ENCODE assay signal across 26 cellular contexts in the genomic region with DNA sequence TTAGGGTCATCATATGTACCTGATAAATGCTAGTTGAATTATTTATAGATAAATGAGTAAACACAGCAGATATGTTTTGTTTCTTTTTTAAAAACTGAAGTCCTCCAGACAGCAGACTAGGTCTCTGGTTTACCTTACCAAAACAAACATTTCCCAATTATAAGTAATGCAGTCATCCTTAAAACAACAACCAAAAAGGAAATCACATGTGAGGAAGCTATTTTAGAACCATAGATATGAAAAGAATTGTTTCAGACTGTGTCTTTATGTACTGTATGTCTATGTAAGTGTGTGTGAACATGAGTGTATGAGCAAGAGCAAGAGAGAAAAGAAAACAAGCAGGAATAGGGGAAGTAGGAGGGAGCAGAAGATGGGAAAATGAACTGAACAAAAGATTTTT.
DNase-seq lines count a peak whose midpoint lies in the region; ATAC-seq, FAIRE-seq and TF ChIP-seq lines count a peak whose summit lies in the region.
"Had no signal": no experiment of that assay in that cellular context is flagged by ENCODE, and none has a peak within 500 bp of the region (broad histone marks: within the 10 kb centered on the region; RNA-seq: fewer than 3 reads in every experiment).

No MANE protein-coding gene starts in this region.

- H3K9me3 ChIP-seq in mammary epithelial cell (replicated peaks; ENCODE audit: insufficient read depth, low read length), result no peaks in the 10 kb centered on the region
- no peaks in the 10 kb centered on the region for H3K9me3 ChIP-seq in breast epithelium
- H3K9me3 ChIP-seq: BE2C had no signal

- H3K36me3 Mint-ChIP-seq in activated naive CD8-positive, alpha-beta T cell treated with anti-CD3 and anti-CD28 coated beads for 36 hours, result no peaks in the 10 kb centered on the region
- H3K36me3 Mint-ChIP-seq: CD4-positive, alpha-beta memory T cell had no signal

- H3K27me3 ChIP-seq in mammary epithelial cell (ENCODE audit: insufficient read depth, low read length) (no peaks in the 10 kb centered on the region), breast epithelium (no peaks in the 10 kb centered on the region), bronchial epithelial cell (ENCODE audit: control insufficient read depth, insufficient read depth, low read length) (no peaks in the 10 kb centered on the region)
- H3K27me3 ChIP-seq: BE2C had no signal

- H3K4me2 ChIP-seq in mammary epithelial cell (ENCODE audit: insufficient read depth, low read depth, low read length), result no peak overlapping the region

- TF ChIP-seq CTCF in mammary epithelial cell (conservative IDR thresholded peaks at IDR 0.05 in 1 of 2, IDR thresholded peaks at IDR 0.05 in 1 of 2; ENCODE audit: extremely low read depth in 1 of 2, insufficient read depth in 1 of 2, low read depth in 1 of 2, low read length in 2 of 2), result no peak
- no peak for TF ChIP-seq CTCF in breast epithelium (IDR thresholded peaks at IDR 0.05)
- TF ChIP-seq CTCF in bronchial epithelial cell (IDR thresholded peaks at IDR 0.05; ENCODE audit: insufficient read depth, low read length, severe bottlenecking), result no peak
- TF ChIP-seq CTCF in fibroblast of the aortic adventitia (IDR thresholded peaks at IDR 0.05; ENCODE audit: insufficient read depth, low read length), result no peak

- H3K9me3 Mint-ChIP-seq in activated naive CD8-positive, alpha-beta T cell treated with anti-CD3 and anti-CD28 coated beads for 36 hours, result peaks cover 10% of the 10 kb centered on the region

- H3K9ac ChIP-seq in mammary epithelial cell (ENCODE audit: insufficient read depth, low read length), result no peak overlapping the region
- H3K9ac ChIP-seq: GM23248 had no signal

- in situ Hi-C loops in mammary epithelial cell (cut with MboI; ENCODE audit: low sequenced_read_pairs in 2 of 2), result no loop called here

- H4K20me1 ChIP-seq in mammary epithelial cell (ENCODE audit: insufficient read depth, low read length), result no peaks in the 10 kb centered on the region

- no peak overlapping the region for H3K4me3 ChIP-seq in mammary epithelial cell (replicated peaks in 1 of 3; ENCODE audit: insufficient read depth in 1 of 3, low read depth in 2 of 3, low read length in 3 of 3)
- H3K4me3 ChIP-seq in breast epithelium, result no peak overlapping the region
- no peak overlapping the region for H3K4me3 ChIP-seq in bronchial epithelial cell (ENCODE audit: low read depth, low read length)
- no peak overlapping the region for H3K4me3 ChIP-seq in fibroblast of the aortic adventitia (ENCODE audit: low read depth, low read length)
- H3K4me3 ChIP-seq: GM23248, K562 had no signal

- FAIRE-seq in bronchial epithelial cell (lab: Jason Lieb, UNC), result no peak
- FAIRE-seq: GM12891, GM18507, K562 had no signal

- no peak for ATAC-seq in HG03039 (IDR thresholded peaks at IDR 0.05; ENCODE audit: unreplicated experiment)
- ATAC-seq: HCT116, K562 had no signal

- no peak for TF ChIP-seq POLR2A in breast epithelium (IDR thresholded peaks at IDR 0.05)

- H3K27me3 Mint-ChIP-seq in activated naive CD8-positive, alpha-beta T cell treated with anti-CD3 and anti-CD28 coated beads for 36 hours, result no peaks in the 10 kb centered on the region
- H3K27me3 Mint-ChIP-seq: CD4-positive, alpha-beta memory T cell had no signal

- H3K4me1 ChIP-seq in mammary epithelial cell (ENCODE audit: insufficient read depth, low read length), result no peaks in the 10 kb centered on the region
- no peaks in the 10 kb centered on the region for H3K4me1 ChIP-seq in breast epithelium

- H3K4me3 Mint-ChIP-seq in activated naive CD8-positive, alpha-beta T cell treated with anti-CD3 and anti-CD28 coated beads for 36 hours, result no peak overlapping the region
- H3K4me3 Mint-ChIP-seq: CD4-positive, alpha-beta memory T cell had no signal

- H3K36me3 ChIP-seq in mammary epithelial cell (ENCODE audit: insufficient read depth, low read length) (no peaks in the 10 kb centered on the region), breast epithelium (no peaks in the 10 kb centered on the region), bronchial epithelial cell (ENCODE audit: control insufficient read depth, insufficient read depth, low read length) (no peaks in the 10 kb centered on the region)
- H3K36me3 ChIP-seq: BE2C had no signal

- intact Hi-C loops in mammary epithelial cell (cut with micrococcal nuclease) (no loop called here), breast epithelium (cut with DNase I; ENCODE audit: low total_unique reads) (no loop called here)

- H3K27ac ChIP-seq in mammary epithelial cell (ENCODE audit: insufficient read depth, low read depth, low read length) (no peak overlapping the region), breast epithelium (no peak overlapping the region)
- H3K27ac ChIP-seq: 22Rv1, GM23248, RWPE1 had no signal

- DNase-seq in mammary epithelial cell (peak; percentile 14), breast epithelium (ENCODE audit: low spot score in 2 of 2) (no peak), bronchial epithelial cell (ENCODE audit: low read depth) (peak; percentile 12), fibroblast of the aortic adventitia (ENCODE audit: low read depth) (peak; percentile 61), NCI-H1436 (lab: John Stamatoyannopoulos, UW) (no peak)
- DNase-seq in activated naive CD8-positive, alpha-beta T cell treated with anti-CD3 and anti-CD28 coated beads for 36 hours, result no peak
- no peak for DNase-seq in activated CD8-positive, alpha-beta memory T cell treated with anti-CD3 and anti-CD28 coated beads for 24 hours
- DNase-seq: BE2C; CD4-positive, alpha-beta memory T cell; DND-41; GF-D8; GM23248; MV-4-11; NCI-H1417; NCI-H2029; NCI-H2171 treated with DMSO at 0.1 percent for 48 hours; NCI-H446 treated with DMSO at 0.1 percent for 48 hours; NCI-H748 treated with DMSO at 0.1 percent for 48 hours; OCI-M1 had no signal

- no peak overlapping the region for H3K27ac Mint-ChIP-seq in activated naive CD8-positive, alpha-beta T cell treated with anti-CD3 and anti-CD28 coated beads for 36 hours
- H3K27ac Mint-ChIP-seq: CD4-positive, alpha-beta memory T cell had no signal

- CTCF ChIA-PET in mammary epithelial cell (lab: Charles Lee; ENCODE audit: low non-redundant PET), result no interaction called here

- H2AFZ ChIP-seq in mammary epithelial cell (ENCODE audit: low read depth, low read length), result no peak overlapping the region
- H2AFZ ChIP-seq: GM23248 had no signal

- BruUV-seq in mammary epithelial cell (replicated peaks; lab: Mats Ljungman, UMichigan), result no TSS peak

- dilution Hi-C loops in mammary epithelial cell (cut with HindIII; ENCODE audit: low sequenced_read_pairs), result no loop called here

- H3K4me1 Mint-ChIP-seq in activated naive CD8-positive, alpha-beta T cell treated with anti-CD3 and anti-CD28 coated beads for 36 hours, result no peaks in the 10 kb centered on the region
- H3K4me1 Mint-ChIP-seq: CD4-positive, alpha-beta memory T cell had no signal

- no peaks in the 10 kb centered on the region for H3K79me2 ChIP-seq in mammary epithelial cell (ENCODE audit: insufficient read depth, low read length)

Comparison
In these comparisons a context has a peak if more than half of its experiments do, and no peak if none do; other contexts are left out.
1. DNase-seq: peak in mammary epithelial cell (single experiment), bronchial epithelial cell (single experiment) and fibroblast of the aortic adventitia (single experiment); none in breast epithelium (0 of 2), NCI-H1436 (single experiment), activated naive CD8-positive, alpha-beta T cell treated with anti-CD3 and anti-CD28 coated beads for 36 hours (single experiment) and activated CD8-positive, alpha-beta memory T cell treated with anti-CD3 and anti-CD28 coated beads for 24 hours (single experiment).